Comparison of ENCODE assay signal across 17 cellular contexts in the genomic region with DNA sequence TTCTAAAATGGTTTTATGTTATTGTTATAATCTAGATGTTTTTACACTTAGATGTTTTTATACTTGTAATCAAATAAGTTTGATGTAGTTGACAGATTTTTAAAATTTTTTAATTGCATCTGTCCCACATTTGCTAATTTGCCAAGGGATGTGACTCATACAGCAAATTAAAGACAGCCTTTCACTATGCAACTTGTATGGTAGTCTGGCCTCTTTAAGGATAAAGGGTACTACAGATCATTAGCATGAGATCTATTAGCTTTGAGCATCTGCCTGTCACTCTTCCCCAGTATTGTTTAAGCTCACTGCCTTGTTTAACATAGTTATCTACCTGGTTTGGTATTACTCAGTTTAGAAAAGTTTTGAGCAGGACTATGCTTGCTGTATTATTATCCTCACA.
"Had no signal": no experiment of that assay in that cellular context is flagged by ENCODE, and none has a peak within 500 bp of the region (broad histone marks: within the 10 kb centered on the region; RNA-seq: fewer than 3 reads in every experiment).

No MANE protein-coding gene starts in this region.

- FAIRE-seq: urothelium cell line had no signal

- H3K9me3 ChIP-seq: colonic mucosa, esophagus squamous epithelium, gastrocnemius medialis, mucosa of descending colon, spleen had no signal

- H3K36me3 ChIP-seq: colonic mucosa had no signal

- ATAC-seq: gastrocnemius medialis, left lobe of liver, mucosa of descending colon, natural killer cell, sciatic nerve had no signal

- H3K4me1 ChIP-seq: colonic mucosa, esophagus squamous epithelium, gastrocnemius medialis had no signal

- DNase-seq: colonic mucosa; dermis blood vessel endothelial cell; esophagus squamous epithelium; gastrocnemius medialis; glutamatergic neuron; islet precursor cell; mammary epithelial cell; mucosa of descending colon; natural killer cell; posterior cingulate gyrus; spleen; stimulated activated CD4-positive, alpha-beta T cell treated with anti-CD3 and anti-CD28 coated beads, Interleukin-15, amount 100 ng/mL, for 24 hours; stimulated activated CD4-positive, alpha-beta T cell treated with anti-CD3 and anti-CD28 coated beads, Interleukin-2, amount 100 ng/mL, for 24 hours; stimulated activated naive CD4-positive, alpha-beta T cell had no signal

- H3K27me3 ChIP-seq: colonic mucosa, esophagus squamous epithelium, gastrocnemius medialis, spleen had no signal

- H3K4me3 ChIP-seq: colonic mucosa, esophagus squamous epithelium, gastrocnemius medialis, mucosa of descending colon, spleen had no signal
